20 cellular contexts compared by ENCODE assay signal in genomic region chr6:167479967-167480653, GRCh38.
A peak's percentile ranks its signal among the peaks of the same experiment; 100 is the strongest.
DNase-seq lines count a peak whose midpoint lies in the region; FAIRE-seq and TF ChIP-seq lines count a peak whose summit lies in the region.
"Had no signal": no experiment of that assay in that cellular context is flagged by ENCODE, and none has a peak within 500 bp of the region (broad histone marks: within the 10 kb centered on the region; RNA-seq: fewer than 3 reads in every experiment).

No MANE protein-coding gene starts in this region.

- H3K9ac ChIP-seq in BLaER1 (peak overlapping the region; percentile 57; the same call in 1 of the 2 replicates), HUES48 (ENCODE audit: low read depth, low read length) (no peak overlapping the region), endothelial cell of umbilical vein (replicated peaks; ENCODE audit: extremely low read depth, insufficient read depth, low read length) (no peak overlapping the region)

- no peaks in the 10 kb centered on the region for H3K9me1 ChIP-seq in endothelial cell of umbilical vein (replicated peaks; ENCODE audit: control insufficient read depth, extremely low read depth, insufficient read depth, low read length)

- intact Hi-C loops in endothelial cell of umbilical vein (cut with micrococcal nuclease) = loop anchor here (10.0 kb wide), 1 partner anchor 315 kb away; no protein-coding TSS in a partner anchor

- POLR2A ChIA-PET in endothelial cell of umbilical vein (lab: Charles Lee) = no interaction called here

- no peak for FAIRE-seq in endothelial cell of umbilical vein (lab: Jason Lieb, UNC)
- FAIRE-seq: frontal cortex, RCC 7860 had no signal

- H3K4me3 Mint-ChIP-seq in nephron = peak overlapping the region in 1 of 3 experiments; percentile 11
- H3K4me3 Mint-ChIP-seq: activated CD4-positive, alpha-beta T cell treated with anti-CD3 and anti-CD28 coated beads, Interleukin-2, amount 10 ng/mL, durations not matched to agents 7 days and 5 days; activated naive CD4-positive, alpha-beta T cell treated with anti-CD3 and anti-CD28 coated beads, Interleukin-2, amount 10 ng/mL, durations not matched to agents 7 days and 5 days; nephron progenitor cell; stimulated activated naive CD8-positive, alpha-beta T cell treated with anti-CD3 and anti-CD28 coated beads, Interleukin-15, Interleukin-2, amounts not matched to agents 100 ng/mL and 50 ng/mL, for 24 hours had no signal

- H3K4me1 ChIP-seq in BLaER1 (peaks cover 31% of the 10 kb centered on the region), HUES48 (ENCODE audit: control insufficient read depth, insufficient read depth, low read length) (peaks cover 34% of the 10 kb centered on the region), endothelial cell of umbilical vein (ENCODE audit: control insufficient read depth, extremely low read depth, insufficient read depth, low read length) (peaks cover 3% of the 10 kb centered on the region)
- H3K4me1 ChIP-seq: colonic mucosa had no signal

- no peaks in the 10 kb centered on the region for H3K9me3 Mint-ChIP-seq in nephron
- H3K9me3 Mint-ChIP-seq: activated CD4-positive, alpha-beta T cell treated with anti-CD3 and anti-CD28 coated beads, Interleukin-2, amount 10 ng/mL, durations not matched to agents 7 days and 5 days; activated naive CD4-positive, alpha-beta T cell treated with anti-CD3 and anti-CD28 coated beads, Interleukin-2, amount 10 ng/mL, durations not matched to agents 7 days and 5 days; nephron progenitor cell; stimulated activated naive CD8-positive, alpha-beta T cell treated with anti-CD3 and anti-CD28 coated beads, Interleukin-15, Interleukin-2, amounts not matched to agents 100 ng/mL and 50 ng/mL, for 24 hours had no signal

- no peaks in the 10 kb centered on the region for H3K9me3 ChIP-seq in BLaER1
- H3K9me3 ChIP-seq in HUES48 (ENCODE audit: control insufficient read depth, insufficient read depth, low read length) = no peaks in the 10 kb centered on the region
- no peaks in the 10 kb centered on the region for H3K9me3 ChIP-seq in endothelial cell of umbilical vein (replicated peaks; ENCODE audit: control insufficient read depth, insufficient read depth, low read length)
- H3K9me3 ChIP-seq: colonic mucosa had no signal

- CTCF ChIA-PET in endothelial cell of umbilical vein (lab: Charles Lee) = interaction anchor here (0.7 kb wide), 1 partner anchor 291 kb away, joined by 3 read pairs; no protein-coding TSS in a partner anchor

- no peak for TF ChIP-seq POLR2A in endothelial cell of umbilical vein (IDR thresholded peaks at IDR 0.05; ENCODE audit: low read depth, low read length)

- TF ChIP-seq CTCF in endothelial cell of umbilical vein (IDR thresholded peaks at IDR 0.05; ENCODE audit: extremely low read depth in 1 of 2, insufficient read depth in 1 of 2, low read depth in 1 of 2, low read length in 2 of 2) = no peak
- TF ChIP-seq CTCF in nephron (IDR thresholded peaks at IDR 0.05; ENCODE audit: unreplicated experiment in 3 of 3) = no peak

- H3K4me2 ChIP-seq in BLaER1 (peak overlapping the region; percentile 83), endothelial cell of umbilical vein (ENCODE audit: insufficient read depth, low read length) (no peak overlapping the region)

- peak overlapping the region in 2 of 3 experiments; percentile 76 to 84 for H3K27ac Mint-ChIP-seq in nephron
- H3K27ac Mint-ChIP-seq: activated CD4-positive, alpha-beta T cell treated with anti-CD3 and anti-CD28 coated beads, Interleukin-2, amount 10 ng/mL, durations not matched to agents 7 days and 5 days; activated naive CD4-positive, alpha-beta T cell treated with anti-CD3 and anti-CD28 coated beads, Interleukin-2, amount 10 ng/mL, durations not matched to agents 7 days and 5 days; nephron progenitor cell; stimulated activated naive CD8-positive, alpha-beta T cell treated with anti-CD3 and anti-CD28 coated beads, Interleukin-15, Interleukin-2, amounts not matched to agents 100 ng/mL and 50 ng/mL, for 24 hours had no signal

- no TSS peak for BruUV-seq in endothelial cell of umbilical vein (replicated peaks; lab: Mats Ljungman, UMichigan)

- H3K4me1 Mint-ChIP-seq in nephron = peaks cover 31% of the 10 kb centered on the region
- H3K4me1 Mint-ChIP-seq: activated CD4-positive, alpha-beta T cell treated with anti-CD3 and anti-CD28 coated beads, Interleukin-2, amount 10 ng/mL, durations not matched to agents 7 days and 5 days; activated naive CD4-positive, alpha-beta T cell treated with anti-CD3 and anti-CD28 coated beads, Interleukin-2, amount 10 ng/mL, durations not matched to agents 7 days and 5 days had no signal

- H3K36me3 ChIP-seq in BLaER1 (no peaks in the 10 kb centered on the region), HUES48 (ENCODE audit: control insufficient read depth, insufficient read depth, low read length) (no peaks in the 10 kb centered on the region), endothelial cell of umbilical vein (ENCODE audit: control insufficient read depth in 2 of 2, extremely low read depth in 1 of 2, insufficient read depth in 2 of 2, low read length in 2 of 2) (no peaks in the 10 kb centered on the region)
- H3K36me3 ChIP-seq: colonic mucosa had no signal

- H4K20me1 ChIP-seq in BLaER1 (no peaks in the 10 kb centered on the region), endothelial cell of umbilical vein (replicated peaks; ENCODE audit: control insufficient read depth, extremely low read depth, insufficient read depth, low read length) (no peaks in the 10 kb centered on the region)

- H3K27me3 ChIP-seq in BLaER1 = no peaks in the 10 kb centered on the region
- H3K27me3 ChIP-seq in HUES48 (ENCODE audit: control insufficient read depth, insufficient read depth, low read length) = no peaks in the 10 kb centered on the region
- no peaks in the 10 kb centered on the region for H3K27me3 ChIP-seq in endothelial cell of umbilical vein (ENCODE audit: control insufficient read depth in 2 of 2, insufficient read depth in 2 of 2, low read length in 2 of 2)
- H3K27me3 ChIP-seq: colonic mucosa had no signal

- dilution Hi-C loops in endothelial cell of umbilical vein (cut with MboI; ENCODE audit: extremely low pct_ligation_motif_present, low sequenced_read_pairs) = no loop called here

- DNase-seq in endothelial cell of umbilical vein (ENCODE audit: low read depth, low spot score) (peak; percentile 6), putamen (ENCODE audit: low spot score) (no peak), NCI-H345 treated with DMSO at 0.1 percent for 48 hours (lab: John Stamatoyannopoulos, UW; ENCODE audit: unreplicated experiment) (no peak), epidermal melanocyte (ENCODE audit: insufficient read length, low spot score) (no peak), SW 1271 (lab: John Stamatoyannopoulos, UW) (no peak)
- DNase-seq: activated CD4-positive, alpha-beta T cell treated with anti-CD3 and anti-CD28 coated beads, Interleukin-2, amount 10 ng/mL, durations not matched to agents 7 days and 5 days; activated naive CD4-positive, alpha-beta T cell treated with anti-CD3 and anti-CD28 coated beads, Interleukin-2, amount 10 ng/mL, durations not matched to agents 7 days and 5 days; activated T-cell treated with anti-CD3 and anti-CD28 coated beads for 4 hours; colonic mucosa; mesenchymal stem cell; NCI-H2029; nephron progenitor cell; stimulated activated CD4-positive, alpha-beta T cell treated with anti-CD3 and anti-CD28 coated beads, Interleukin-15, amount 100 ng/mL, for 24 hours had no signal

- H3K27me3 Mint-ChIP-seq in nephron (ENCODE audit: low read depth) = peaks cover 7% of the 10 kb centered on the region

- H3K27ac ChIP-seq in BLaER1 (peak overlapping the region; percentile 42), HUES48 (ENCODE audit: low read depth, low read length) (peak overlapping the region; percentile 42), endothelial cell of umbilical vein (ENCODE audit: insufficient read depth, low read depth, low read length) (no peak overlapping the region)
- H3K27ac ChIP-seq: colonic mucosa, epithelial cell of prostate had no signal

- no peaks in the 10 kb centered on the region for H3K79me2 ChIP-seq in endothelial cell of umbilical vein (ENCODE audit: control insufficient read depth, insufficient read depth, low read length)

- H3K4me3 ChIP-seq in BLaER1 (peak overlapping the region; percentile 16; the same call in 1 of the 2 replicates), HUES48 (ENCODE audit: low read depth, low read length) (no peak overlapping the region), endothelial cell of umbilical vein (replicated peaks in 1 of 3; ENCODE audit: insufficient read depth in 1 of 3, low read depth in 1 of 3, low read length in 3 of 3) (no peak overlapping the region)
- H3K4me3 ChIP-seq: colonic mucosa had no signal

- H2AFZ ChIP-seq in endothelial cell of umbilical vein (ENCODE audit: low read depth, low read length) = no peak overlapping the region

- peaks cover 4% of the 10 kb centered on the region for H3K36me3 Mint-ChIP-seq in nephron (ENCODE audit: low read depth)
- H3K36me3 Mint-ChIP-seq: activated naive CD4-positive, alpha-beta T cell treated with anti-CD3 and anti-CD28 coated beads, Interleukin-2, amount 10 ng/mL, durations not matched to agents 7 days and 5 days had no signal

TF ChIP-seq in endothelial cell of umbilical vein, 7 proteins besides CTCF, POLR2A, EP300 and RAD21:
- TF ChIP-seq EZH2 (IDR thresholded peaks at IDR 0.05; ENCODE audit: borderline replicate concordance, low read depth, low read length, severe bottlenecking) (no peak), POLR2AphosphoS5 (IDR thresholded peaks at IDR 0.05; ENCODE audit: insufficient read depth, low read depth, low read length) (no peak), MYC (IDR thresholded peaks at IDR 0.05; ENCODE audit: low read depth, low read length) (no peak), JUN (IDR thresholded peaks at IDR 0.05; ENCODE audit: borderline replicate concordance, insufficient read depth, insufficient read length, low read depth) (no peak), MAX (IDR thresholded peaks at IDR 0.05; ENCODE audit: insufficient read depth, insufficient read length) (no peak), GATA2 (IDR thresholded peaks at IDR 0.05; ENCODE audit: insufficient read depth, insufficient read length, low read depth, low read length) (no peak), FOS (IDR thresholded peaks at IDR 0.05; ENCODE audit: borderline replicate concordance, insufficient read depth, low read length) (no peak)
